In genomic region chr15:77506311-77507150, GRCh38 we compare ENCODE assay signal across 9 cellular contexts.
DNase-seq lines count a peak whose midpoint lies in the region; ATAC-seq and TF ChIP-seq lines count a peak whose summit lies in the region.
"Had no signal": no experiment of that assay in that cellular context is flagged by ENCODE, and none has a peak within 500 bp of the region (broad histone marks: within the 10 kb centered on the region; RNA-seq: fewer than 3 reads in every experiment).

No MANE protein-coding gene starts in this region.

- no peak for TF ChIP-seq CTCF in endodermal cell (conservative IDR thresholded peaks at IDR 0.05)
- no peak for TF ChIP-seq CTCF in CD8-positive, alpha-beta T cell (IDR thresholded peaks at IDR 0.05)

- no peak overlapping the region for H3K27ac Mint-ChIP-seq in endodermal cell
- H3K27ac Mint-ChIP-seq in CD8-positive, alpha-beta T cell = no peak overlapping the region
- H3K27ac Mint-ChIP-seq: activated T-cell treated with anti-CD3 and anti-CD28 coated beads, Interleukin-2, amount 50 U/mL, for 72 hours had no signal

- no peaks in the 10 kb centered on the region for H3K9me3 Mint-ChIP-seq in endodermal cell
- H3K9me3 Mint-ChIP-seq in CD8-positive, alpha-beta T cell = no peaks in the 10 kb centered on the region
- H3K9me3 Mint-ChIP-seq: activated T-cell treated with anti-CD3 and anti-CD28 coated beads, Interleukin-2, amount 50 U/mL, for 72 hours had no signal

- WGBS in endodermal cell (ENCODE audit: insufficient coverage in 1 of 2, insufficient read length in 1 of 2), 2 experiments = 74 to 90% methylated on average over 17 to 20 of the region's 20 CpGs

- no peak overlapping the region for H3K4me3 Mint-ChIP-seq in endodermal cell
- no peak overlapping the region for H3K4me3 Mint-ChIP-seq in CD8-positive, alpha-beta T cell
- H3K4me3 Mint-ChIP-seq: activated T-cell treated with anti-CD3 and anti-CD28 coated beads, Interleukin-2, amount 50 U/mL, for 72 hours had no signal

- no peaks in the 10 kb centered on the region for H3K27me3 ChIP-seq in endodermal cell (ENCODE audit: control insufficient read depth, insufficient read depth, low read length, poor library complexity, severe bottlenecking)
- no peaks in the 10 kb centered on the region for H3K27me3 ChIP-seq in CD8-positive, alpha-beta T cell (ENCODE audit: insufficient read depth, low read length)

- H3K4me3 ChIP-seq in endodermal cell (ENCODE audit: low read length) = no peak overlapping the region
- H3K4me3 ChIP-seq in CD8-positive, alpha-beta T cell (ENCODE audit: low read depth, low read length) = no peak overlapping the region

- peaks cover 10% of the 10 kb centered on the region for H3K4me1 Mint-ChIP-seq in endodermal cell
- H3K4me1 Mint-ChIP-seq in CD8-positive, alpha-beta T cell (ENCODE audit: low read depth) = peaks cover 10% of the 10 kb centered on the region

- H3K27me3 Mint-ChIP-seq in endodermal cell (ENCODE audit: insufficient read depth) = no peaks in the 10 kb centered on the region
- no peaks in the 10 kb centered on the region for H3K27me3 Mint-ChIP-seq in CD8-positive, alpha-beta T cell (ENCODE audit: low read depth)

- no peaks in the 10 kb centered on the region for H3K36me3 Mint-ChIP-seq in endodermal cell (ENCODE audit: low read depth)
- H3K36me3 Mint-ChIP-seq in CD8-positive, alpha-beta T cell = no peaks in the 10 kb centered on the region

- peak; percentile 44 for DNase-seq in activated effector memory CD4-positive, alpha-beta T cell treated with anti-CD3 and anti-CD28 coated beads, Interleukin-2, amount 50 U/mL, for 16 hours
- no peak for DNase-seq in activated effector memory CD4-positive, alpha-beta T cell treated with Interleukin-2 at 50 U/mL for 16 hours
- DNase-seq in endodermal cell = no peak
- DNase-seq in mucosa of gallbladder (ENCODE audit: low spot score) = peak; percentile 78
- no peak for DNase-seq in CD8-positive, alpha-beta T cell
- no peak for DNase-seq in NCI-H524 (lab: John Stamatoyannopoulos, UW)
- DNase-seq in NCI-H2081 treated with DMSO at 0.1 percent for 48 hours (lab: John Stamatoyannopoulos, UW) = no peak
- DNase-seq: activated T-cell treated with anti-CD3 and anti-CD28 coated beads, Interleukin-2, amount 50 U/mL, for 72 hours had no signal

- no peaks in the 10 kb centered on the region for H3K36me3 ChIP-seq in endodermal cell (ENCODE audit: control insufficient read depth, insufficient read depth, low read length)
- H3K36me3 ChIP-seq in CD8-positive, alpha-beta T cell (ENCODE audit: insufficient read depth, low read length) = no peaks in the 10 kb centered on the region

- no peak overlapping the region for H3K9ac ChIP-seq in endodermal cell (ENCODE audit: extremely low read depth, low read length, poor library complexity, severe bottlenecking)

- H3K27ac ChIP-seq in endodermal cell (ENCODE audit: low read depth, low read length) = peak overlapping the region; percentile 53
- no peak overlapping the region for H3K27ac ChIP-seq in CD8-positive, alpha-beta T cell (ENCODE audit: low read depth, low read length)

- no peaks in the 10 kb centered on the region for H3K9me3 ChIP-seq in endodermal cell (ENCODE audit: control insufficient read depth, low read length)
- H3K9me3 ChIP-seq in CD8-positive, alpha-beta T cell (ENCODE audit: low read length) = no peaks in the 10 kb centered on the region

- no peaks in the 10 kb centered on the region for H3K4me1 ChIP-seq in endodermal cell (ENCODE audit: control insufficient read depth, insufficient read depth, low read length)
- no peaks in the 10 kb centered on the region for H3K4me1 ChIP-seq in CD8-positive, alpha-beta T cell (ENCODE audit: insufficient read depth, low read length)

- CTCF ChIA-PET in CD8-positive, alpha-beta T cell (lab: Charles Lee) = interaction anchor here (0.6 to 1.5 kb wide), 3 partner anchors 9 to 388 kb away, joined by 3 to 5 read pairs (median 5); no protein-coding TSS in a partner anchor

- ATAC-seq in GM21515 (IDR thresholded peaks at IDR 0.05; ENCODE audit: unreplicated experiment) = no peak
- ATAC-seq in CD8-positive, alpha-beta T cell = no peak
- ATAC-seq: activated T-cell treated with anti-CD3 and anti-CD28 coated beads, Interleukin-2, amount 50 U/mL, for 72 hours had no signal

- POLR2A ChIA-PET in CD8-positive, alpha-beta T cell (lab: Charles Lee) = no interaction called here

- intact Hi-C loops in CD8-positive, alpha-beta T cell (cut with DNase I, micrococcal nuclease) = no loop called here

Comparison
In these comparisons a context has a peak if more than half of its experiments do, and no peak if none do; other contexts are left out.
1. DNase-seq: peak in activated effector memory CD4-positive, alpha-beta T cell treated with anti-CD3 and anti-CD28 coated beads, Interleukin-2, amount 50 U/mL, for 16 hours (single experiment) and mucosa of gallbladder (single experiment); none in activated effector memory CD4-positive, alpha-beta T cell treated with Interleukin-2 at 50 U/mL for 16 hours (single experiment), endodermal cell (single experiment), CD8-positive, alpha-beta T cell (0 of 7), NCI-H524 (0 of 2) and NCI-H2081 treated with DMSO at 0.1 percent for 48 hours (single experiment).